8 cellular contexts compared by ENCODE assay signal in genomic region chr11:48001438-48002021, GRCh38. TPM values are rescaled to one million over a fixed set of nuclear protein-coding genes. Genes with fewer than 3 reads are reported as not detected.
DNase-seq lines count a peak whose midpoint lies in the region; ATAC-seq and TF ChIP-seq lines count a peak whose summit lies in the region.

No MANE protein-coding gene starts in this region.

- POLR2A ChIA-PET in OCI-LY7 (lab: Charles Lee), result interaction anchor here (0.5 to 7.8 kb wide), 17 partner anchors 9 to 866 kb away, joined by 3 to 91 read pairs (median 5); no protein-coding TSS in a partner anchor

- peaks cover 12% of the 10 kb centered on the region; the same call in 1 of the 2 replicates for H3K79me2 ChIP-seq in OCI-LY7 (ENCODE audit: insufficient read depth, low read depth, low read length)

- intact Hi-C loops in OCI-LY7 (cut with micrococcal nuclease; ENCODE audit: unreplicated experiment) (loop anchor here (1.0 kb wide), 1 partner anchor 42 kb away; no protein-coding TSS in a partner anchor), lower lobe of right lung (cut with DNase I) (no loop called here)

- H3K27ac ChIP-seq in OCI-LY7 (ENCODE audit: low read depth, low read length, poor library complexity, severe bottlenecking) (peak overlapping the region; percentile 85), lower lobe of right lung (no peak overlapping the region), thymus (ENCODE audit: low read depth) (peak overlapping the region; percentile 93)

- H3K27ac Mint-ChIP-seq in activated naive CD4-positive, alpha-beta T cell treated with anti-CD3 and anti-CD28 coated beads, Interleukin-2, amount 50 U/mL, for 72 hours, result peak overlapping the region; percentile 95 to 97

- CTCF ChIA-PET in OCI-LY7 (lab: Charles Lee; ENCODE audit: unreplicated experiment), result interaction anchor here (1.0 kb wide), 1 partner anchor 110 kb away, joined by 3 read pairs; no protein-coding TSS in a partner anchor

- WGBS in thymus, result 83% methylated on average over 2 of the region's 2 CpGs

- no peaks in the 10 kb centered on the region for H4K20me1 ChIP-seq in OCI-LY7 (ENCODE audit: insufficient read depth, low read length)

- peak overlapping the region; percentile 58; the same call in 1 of the 2 replicates for H2AFZ ChIP-seq in OCI-LY7 (ENCODE audit: low read length)

- peak; percentile 68 for ATAC-seq in GM18498 (IDR thresholded peaks at IDR 0.05; ENCODE audit: unreplicated experiment)
- ATAC-seq in HG02678 (IDR thresholded peaks at IDR 0.05; ENCODE audit: unreplicated experiment), result peak; percentile 74
- peak; percentile 84 to 86 for ATAC-seq in activated naive CD4-positive, alpha-beta T cell treated with anti-CD3 and anti-CD28 coated beads, Interleukin-2, amount 50 U/mL, for 72 hours
- ATAC-seq in lower lobe of right lung, result peak; percentile 72 to 82

- peak overlapping the region; percentile 80 for H3K4me2 ChIP-seq in OCI-LY7 (ENCODE audit: low read length)

- no peaks in the 10 kb centered on the region for H3K9me3 ChIP-seq in OCI-LY7 (ENCODE audit: low read length)
- H3K9me3 ChIP-seq in lower lobe of right lung, result no peaks in the 10 kb centered on the region
- no peaks in the 10 kb centered on the region for H3K9me3 ChIP-seq in thymus (ENCODE audit: control insufficient read depth)

- peaks cover 0 to 14% of the 10 kb centered on the region in 2 donors for H3K36me3 Mint-ChIP-seq in activated naive CD4-positive, alpha-beta T cell treated with anti-CD3 and anti-CD28 coated beads, Interleukin-2, amount 50 U/mL, for 72 hours

- H3K27me3 ChIP-seq in lower lobe of right lung (ENCODE audit: low read depth) (no peaks in the 10 kb centered on the region), thymus (ENCODE audit: control insufficient read depth, insufficient read depth) (no peaks in the 10 kb centered on the region)

- H3K4me3 ChIP-seq in OCI-LY7 (ENCODE audit: low read depth, low read length, poor library complexity, severe bottlenecking), result peak overlapping the region; percentile 45
- H3K4me3 ChIP-seq in lower lobe of right lung, result no peak overlapping the region
- no peak overlapping the region for H3K4me3 ChIP-seq in thymus (ENCODE audit: low read length)

- H3K9me2 ChIP-seq in OCI-LY7 (ENCODE audit: insufficient read depth, low read length), result no peaks in the 10 kb centered on the region

- BruUV-seq in OCI-LY7 (replicated peaks; lab: Mats Ljungman, UMichigan), result no TSS peak

- TF ChIP-seq CTCF in OCI-LY7 (conservative IDR thresholded peaks at IDR 0.05; ENCODE audit: low read length) (no peak), lower lobe of right lung (IDR thresholded peaks at IDR 0.05) (no peak)

- peaks cover 91% of the 10 kb centered on the region for H3K4me1 ChIP-seq in OCI-LY7 (ENCODE audit: insufficient read depth, low read length, poor library complexity, severe bottlenecking)
- peaks cover 46% of the 10 kb centered on the region for H3K4me1 ChIP-seq in lower lobe of right lung
- peaks cover 4% of the 10 kb centered on the region for H3K4me1 ChIP-seq in thymus (ENCODE audit: control insufficient read depth, insufficient read depth, low read length)

- no peaks in the 10 kb centered on the region for H3K9me3 Mint-ChIP-seq in activated naive CD4-positive, alpha-beta T cell treated with anti-CD3 and anti-CD28 coated beads, Interleukin-2, amount 50 U/mL, for 72 hours

- DNase-seq in OCI-LY7 (ENCODE audit: low spot score) (peak; percentile 75), lower lobe of right lung (no peak), NCI-H82 (lab: John Stamatoyannopoulos, UW) (no peak), C1 segment of cervical spinal cord (lab: John Stamatoyannopoulos, UW) (no peak)
- DNase-seq in activated naive CD4-positive, alpha-beta T cell treated with anti-CD3 and anti-CD28 coated beads, Interleukin-2, amount 50 U/mL, for 72 hours (ENCODE audit: low spot score in 2 of 2), result peak; percentile 75 to 85

- H3K36me3 ChIP-seq in OCI-LY7 (ENCODE audit: insufficient read depth, low read length) (no peaks in the 10 kb centered on the region), lower lobe of right lung (no peaks in the 10 kb centered on the region), thymus (ENCODE audit: control insufficient read depth, insufficient read depth) (no peaks in the 10 kb centered on the region)

RNA-seq across cellular contexts. Expression of gene PTPRJ, which starts 21.2 kb away (rescaled TPM):
- total RNA-seq in OCI-LY7 (2014; rRNA removed; shearing (Covaris generic)), result 4.5 and 5.4 TPM in 2 replicates
- total RNA-seq in OCI-LY7 (2022), result 24.9 and 28.3 TPM in 2 replicates
- 10 to 100 TPM; 23.6 to 26.5 TPM for total RNA-seq in activated naive CD4-positive, alpha-beta T cell treated with anti-CD3 and anti-CD28 coated beads, Interleukin-2, amount 50 U/mL, for 72 hours
- total RNA-seq in lower lobe of right lung, result 40.0 TPM
- 4.4 TPM for polyA plus RNA-seq in thymus

Comparison
In these comparisons a context has a peak if more than half of its experiments do, and no peak if none do; other contexts are left out.
1. DNase-seq: peak in OCI-LY7 (single experiment) and activated naive CD4-positive, alpha-beta T cell treated with anti-CD3 and anti-CD28 coated beads, Interleukin-2, amount 50 U/mL, for 72 hours (2 of 2); none in lower lobe of right lung (single experiment), NCI-H82 (single experiment) and C1 segment of cervical spinal cord (0 of 14).
2. Peak in every context shown above with its lines, with median percentiles within 50 percentile points of each other: ATAC-seq.